ENCODE assay signal across 1 cellular context in genomic region chr2:186485871-186486650, GRCh38.
TF ChIP-seq lines count a peak whose summit lies in the region.

TSS of gene ZC3H15 (plus strand) at chr2:186486260. CDS start at chr2:186486383, 123 bp downstream.

TF ChIP-seq in HEK293, 187 proteins besides CTCF, POLR2A, EP300 and RAD21 (continued from another document and continues in another):
- TF ChIP-seq REST (tag by site-specific recombination; IDR thresholded peaks at IDR 0.05) (peak; percentile 38; the same call in 1 of the 2 replicates), PRDM10 (tag by site-specific recombination; IDR thresholded peaks at IDR 0.05) (peak; percentile 65), TRIM28 (IDR thresholded peaks at IDR 0.05; ENCODE audit: borderline replicate concordance, low read length) (peak; percentile 63; the same call in 1 of the 2 replicates), MEIS1 (CRISPR knock-in tag; IDR thresholded peaks at IDR 0.05; ENCODE audit: borderline replicate concordance) (no peak), ZIC2 (tag by site-specific recombination; IDR thresholded peaks at IDR 0.05) (no peak), ZNF157 (tag by site-specific recombination; IDR thresholded peaks at IDR 0.05) (no peak), KLF1 (tag by site-specific recombination; IDR thresholded peaks at IDR 0.05) (no peak), HOXA7 (CRISPR knock-in tag; IDR thresholded peaks at IDR 0.05; ENCODE audit: borderline replicate concordance) (no peak), ZNF280D (tag by site-specific recombination; IDR thresholded peaks at IDR 0.05) (no peak), ZNF830 (tag by site-specific recombination; IDR thresholded peaks at IDR 0.05; ENCODE audit: low read depth) (no peak), ZNF266 (tag by site-specific recombination; IDR thresholded peaks at IDR 0.05; ENCODE audit: low read depth) (no peak), ZNF768 (tag by site-specific recombination; IDR thresholded peaks at IDR 0.05) (no peak), ZNF223 (tag by site-specific recombination; IDR thresholded peaks at IDR 0.05) (no peak), ZNF701 (tag by site-specific recombination; IDR thresholded peaks at IDR 0.05) (no peak), ZNF426 (tag by site-specific recombination; IDR thresholded peaks at IDR 0.05) (no peak), BCL11A (tag by site-specific recombination; IDR thresholded peaks at IDR 0.05; ENCODE audit: low read depth) (no peak), SCRT2 (tag by site-specific recombination; IDR thresholded peaks at IDR 0.05) (no peak), PRDM6 (tag by site-specific recombination; IDR thresholded peaks at IDR 0.05) (no peak), ZBTB20 (tag by site-specific recombination; IDR thresholded peaks at IDR 0.05) (peak; percentile 82; the same call in 1 of the 2 replicates), KLF10 (tag by site-specific recombination; IDR thresholded peaks at IDR 0.05) (no peak), ZNF501 (tag by site-specific recombination; IDR thresholded peaks at IDR 0.05) (peak; percentile 35), ZNF169 (tag by site-specific recombination; IDR thresholded peaks at IDR 0.05) (no peak), ZNF19 (tag by site-specific recombination; IDR thresholded peaks at IDR 0.05; ENCODE audit: low read depth) (no peak), ZNF600 (tag by site-specific recombination; IDR thresholded peaks at IDR 0.05) (peak; percentile 93), ZNF274 (IDR thresholded peaks at IDR 0.05; ENCODE audit: low read length) (no peak), ZNF274 (tag by site-specific recombination; IDR thresholded peaks at IDR 0.05; ENCODE audit: borderline replicate concordance) (no peak), PBX3 (CRISPR knock-in tag; IDR thresholded peaks at IDR 0.05) (peak; percentile 82), PRDM1 (tag by site-specific recombination; IDR thresholded peaks at IDR 0.05) (peak; percentile 73), ZNF639 (tag by site-specific recombination; IDR thresholded peaks at IDR 0.05) (peak; percentile 20; the same call in 1 of the 2 replicates), ZNF132 (tag by site-specific recombination; IDR thresholded peaks at IDR 0.05; ENCODE audit: borderline replicate concordance) (no peak), ZFP69B (tag by site-specific recombination; IDR thresholded peaks at IDR 0.05) (peak; percentile 26; the same call in 1 of the 2 replicates), ZBTB21 (tag by site-specific recombination; IDR thresholded peaks at IDR 0.05) (no peak), ZBTB1 (tag by site-specific recombination; IDR thresholded peaks at IDR 0.05) (0 out of 2 replicates have a peak, but pooled peaks have one; percentile 26), OVOL3 (tag by site-specific recombination; IDR thresholded peaks at IDR 0.05) (no peak), HOXD13 (CRISPR knock-in tag; IDR thresholded peaks at IDR 0.05; ENCODE audit: borderline replicate concordance) (no peak), ZNF175 (tag by site-specific recombination; IDR thresholded peaks at IDR 0.05) (no peak), ZBTB49 (tag by site-specific recombination; IDR thresholded peaks at IDR 0.05; ENCODE audit: low read depth) (no peak), ZBTB6 (tag by site-specific recombination; IDR thresholded peaks at IDR 0.05) (0 out of 2 replicates have a peak, but pooled peaks have one; percentile 34), ZSCAN18 (tag by site-specific recombination; IDR thresholded peaks at IDR 0.05) (no peak)
